16 cellular contexts compared by ENCODE assay signal in genomic region chr22:27296091-27296675, GRCh38.
DNase-seq lines count a peak whose midpoint lies in the region; ATAC-seq, FAIRE-seq and TF ChIP-seq lines count a peak whose summit lies in the region.
"Had no signal": no experiment of that assay in that cellular context is flagged by ENCODE, and none has a peak within 500 bp of the region (broad histone marks: within the 10 kb centered on the region; RNA-seq: fewer than 3 reads in every experiment).

No MANE protein-coding gene starts in this region.

- H3K9me3 Mint-ChIP-seq in nephron = no peaks in the 10 kb centered on the region
- peaks cover 5% of the 10 kb centered on the region for H3K9me3 Mint-ChIP-seq in stimulated activated memory B cell treated with anti-CD40 and anti-IgM and Interleukin-4, amounts not matched to agents 10 μg/mL and 1 μg/mL and 100 μg/mL, for 72 hours
- H3K9me3 Mint-ChIP-seq: CD14-positive monocyte, HFFc6 had no signal

- H3K4me1 Mint-ChIP-seq in nephron = peaks cover 63% of the 10 kb centered on the region
- peaks cover 7% of the 10 kb centered on the region for H3K4me1 Mint-ChIP-seq in stimulated activated memory B cell treated with anti-CD40 and anti-IgM and Interleukin-4, amounts not matched to agents 10 μg/mL and 1 μg/mL and 100 μg/mL, for 72 hours
- H3K4me1 Mint-ChIP-seq: CD14-positive monocyte; CD8-positive, alpha-beta memory T cell had no signal

- H3K4me3 ChIP-seq in right cardiac atrium (ENCODE audit: low read length) = no peak overlapping the region
- H3K4me3 ChIP-seq: GM23248 had no signal

- H3K27me3 ChIP-seq in right cardiac atrium (ENCODE audit: control insufficient read depth, insufficient read depth) = no peaks in the 10 kb centered on the region

- DNase-seq in NCI-H2227 (lab: John Stamatoyannopoulos, UW; ENCODE audit: unreplicated experiment) = peak; percentile 13
- no peak for DNase-seq in NCI-H2227 treated with DMSO at 0.1 percent for 48 hours (lab: John Stamatoyannopoulos, UW)
- DNase-seq in caudate nucleus (lab: John Stamatoyannopoulos, UW) = peak in 18 of 61 donors; percentile 11 to 64 (median 43)
- DNase-seq in urothelium cell line (ENCODE audit: low spot score) = no peak
- DNase-seq in right cardiac atrium = no peak
- DNase-seq: Caco-2; CD8-positive, alpha-beta memory T cell; GM23248; HCEC 1CT; HFFc6 had no signal

- H3K4me1 ChIP-seq in right cardiac atrium (ENCODE audit: control insufficient read depth, insufficient read depth, low read length) = no peaks in the 10 kb centered on the region
- H3K4me1 ChIP-seq: Caco-2 had no signal

- H3K4me3 Mint-ChIP-seq in nephron = peak overlapping the region; percentile 4 to 22 (median 9)
- no peak overlapping the region for H3K4me3 Mint-ChIP-seq in stimulated activated memory B cell treated with anti-CD40 and anti-IgM and Interleukin-4, amounts not matched to agents 10 μg/mL and 1 μg/mL and 100 μg/mL, for 72 hours
- H3K4me3 Mint-ChIP-seq: CD8-positive, alpha-beta memory T cell; HFFc6 had no signal

- peaks cover 42% of the 10 kb centered on the region for H3K27me3 Mint-ChIP-seq in nephron (ENCODE audit: low read depth)
- H3K27me3 Mint-ChIP-seq in stimulated activated memory B cell treated with anti-CD40 and anti-IgM and Interleukin-4, amounts not matched to agents 10 μg/mL and 1 μg/mL and 100 μg/mL, for 72 hours = peaks cover 44% of the 10 kb centered on the region

- TF ChIP-seq CTCF in nephron (IDR thresholded peaks at IDR 0.05; ENCODE audit: unreplicated experiment in 3 of 3) = no peak

- H3K9me3 ChIP-seq in right cardiac atrium (ENCODE audit: control insufficient read depth, low read length) = no peaks in the 10 kb centered on the region
- H3K9me3 ChIP-seq: Caco-2 had no signal

- H3K27ac Mint-ChIP-seq in nephron = peak overlapping the region; percentile 24 to 95 (median 89)
- no peak overlapping the region for H3K27ac Mint-ChIP-seq in stimulated activated memory B cell treated with anti-CD40 and anti-IgM and Interleukin-4, amounts not matched to agents 10 μg/mL and 1 μg/mL and 100 μg/mL, for 72 hours
- H3K27ac Mint-ChIP-seq: CD8-positive, alpha-beta memory T cell; HFFc6 had no signal

- H3K27ac ChIP-seq in caudate nucleus (ENCODE audit: low read depth, low read length) = peak overlapping the region; percentile 32
- no peak overlapping the region for H3K27ac ChIP-seq in right cardiac atrium (ENCODE audit: low read length)
- H3K27ac ChIP-seq: 22Rv1, GM23248, HL-60 had no signal

- 73% methylated on average over 24 of the region's 24 CpGs for WGBS in right cardiac atrium

- peak; percentile 58 for FAIRE-seq in urothelium cell line (lab: Jason Lieb, UNC)

- no peak for ATAC-seq in stimulated activated memory B cell treated with anti-CD40 and anti-IgM and Interleukin-4, amounts not matched to agents 10 μg/mL and 1 μg/mL and 100 μg/mL, for 72 hours
- ATAC-seq in right cardiac atrium = no peak
- ATAC-seq in HG03460 (IDR thresholded peaks at IDR 0.05; ENCODE audit: unreplicated experiment) = no peak

- no peaks in the 10 kb centered on the region for H3K36me3 Mint-ChIP-seq in nephron (ENCODE audit: low read depth)
- no peaks in the 10 kb centered on the region for H3K36me3 Mint-ChIP-seq in stimulated activated memory B cell treated with anti-CD40 and anti-IgM and Interleukin-4, amounts not matched to agents 10 μg/mL and 1 μg/mL and 100 μg/mL, for 72 hours
- H3K36me3 Mint-ChIP-seq: CD14-positive monocyte; CD8-positive, alpha-beta memory T cell had no signal

- intact Hi-C loops in right cardiac atrium (cut with DNase I) = no loop called here
